In the genomic region with DNA sequence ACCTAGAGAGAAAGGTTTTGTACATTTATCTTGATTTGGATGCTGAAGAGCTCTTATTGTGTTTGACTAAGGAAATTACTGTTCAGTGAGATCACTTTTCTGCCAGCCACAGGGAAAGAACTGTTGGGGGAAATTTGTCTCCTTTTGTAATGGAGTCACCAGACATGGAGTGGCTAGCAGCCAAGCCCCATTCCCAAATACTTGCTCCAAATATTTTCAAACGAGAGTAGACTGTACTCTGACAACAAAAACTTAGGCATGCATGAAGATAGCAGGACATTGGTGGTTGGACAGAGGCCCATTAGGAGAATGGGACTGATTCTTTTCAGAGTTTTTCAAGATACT, we compare ENCODE assay signal across 12 cellular contexts. TPM values are rescaled to one million over a fixed set of nuclear protein-coding genes. Genes with fewer than 3 reads are reported as not detected.
DNase-seq lines count a peak whose midpoint lies in the region; TF ChIP-seq lines count a peak whose summit lies in the region.
"Had no signal": no experiment of that assay in that cellular context is flagged by ENCODE, and none has a peak within 500 bp of the region (broad histone marks: within the 10 kb centered on the region; RNA-seq: fewer than 3 reads in every experiment).

No MANE protein-coding gene starts in this region.

- H3K4me3 Mint-ChIP-seq in endothelial cell (ENCODE audit: unreplicated experiment) (no peak overlapping the region), H9 (no peak overlapping the region)
- H3K4me3 Mint-ChIP-seq: CD8-positive, alpha-beta memory T cell had no signal

- no peak overlapping the region for H4K8ac ChIP-seq in mesendoderm (ENCODE audit: low read depth, low read length)
- H4K8ac ChIP-seq in H9 (replicated peaks; ENCODE audit: insufficient read length, low read depth, low read length) = no peak overlapping the region

- H3K79me2 ChIP-seq in mesendoderm (ENCODE audit: control insufficient read depth, insufficient read depth, low read length) (peaks cover 21% of the 10 kb centered on the region), H9 (ENCODE audit: insufficient read depth, low read length) (peaks cover 2% of the 10 kb centered on the region; the same call in 1 of the 2 replicates)

- H3T11ph ChIP-seq in H9 (ENCODE audit: low read length) = no peak overlapping the region

- peaks cover 7% of the 10 kb centered on the region for H3K4me1 Mint-ChIP-seq in endothelial cell (ENCODE audit: unreplicated experiment)
- no peaks in the 10 kb centered on the region for H3K4me1 Mint-ChIP-seq in H9

- H2AK5ac ChIP-seq in mesendoderm (ENCODE audit: low read length) = no peak overlapping the region
- H2AK5ac ChIP-seq in H9 (ENCODE audit: insufficient read length, low read length) = no peak overlapping the region

- no peak overlapping the region for H3K14ac ChIP-seq in H9 (ENCODE audit: insufficient read depth, low read length)

- H3K79me1 ChIP-seq in mesendoderm (ENCODE audit: low read length) (peaks cover 4% of the 10 kb centered on the region), H9 (ENCODE audit: insufficient read depth, low read depth, low read length, poor library complexity, severe bottlenecking) (no peaks in the 10 kb centered on the region)

- H2BK20ac ChIP-seq in H9 (ENCODE audit: low read depth, low read length, poor library complexity, severe bottlenecking) = no peak overlapping the region

- H4K20me1 ChIP-seq in H9 (ENCODE audit: control insufficient read depth, insufficient read depth, insufficient read length) = no peaks in the 10 kb centered on the region

- no peaks in the 10 kb centered on the region for H3K9me3 ChIP-seq in H9 (ENCODE audit: control insufficient read depth, low read depth, low read length)

- H3K4me3 ChIP-seq in AG04449 (ENCODE audit: low read depth, low read length) (no peak overlapping the region), mesendoderm (ENCODE audit: low read length) (no peak overlapping the region)

- no peak overlapping the region for H3K18ac ChIP-seq in mesendoderm (ENCODE audit: low read length)
- no peak overlapping the region for H3K18ac ChIP-seq in H9 (ENCODE audit: insufficient read length, low read depth, low read length)

- no peaks in the 10 kb centered on the region for H3K23me2 ChIP-seq in H9 (ENCODE audit: insufficient read length, low read depth, low read length, poor library complexity, severe bottlenecking)

- H3K36me3 Mint-ChIP-seq in endothelial cell (ENCODE audit: low read depth, unreplicated experiment) (peaks cover 19% of the 10 kb centered on the region), H9 (ENCODE audit: insufficient read depth in 1 of 3, low read depth in 3 of 3) (peaks cover 26 to 70% (median 65%) of the 10 kb centered on the region in 3 experiments; a peak in 6 of 7 replicates)

- no peak overlapping the region for H3K9ac ChIP-seq in mesendoderm (ENCODE audit: low read length)
- no peak overlapping the region for H3K9ac ChIP-seq in H9 (ENCODE audit: extremely low read depth, insufficient read length, low read length)

- H2BK15ac ChIP-seq in mesendoderm (replicated peaks; ENCODE audit: low read depth) = no peak overlapping the region
- no peak overlapping the region for H2BK15ac ChIP-seq in H9 (ENCODE audit: low read depth, low read length)

- H3K4ac ChIP-seq in mesendoderm (ENCODE audit: low read depth, low read length) (no peak overlapping the region), H9 (ENCODE audit: low read depth, low read length) (no peak overlapping the region)

- H3K4me2 ChIP-seq in mesendoderm (ENCODE audit: low read length) (no peak overlapping the region), H9 (ENCODE audit: insufficient read depth, insufficient read length, low read length) (no peak overlapping the region)

- WGBS in mesendoderm (ENCODE audit: extremely low coverage, insufficient coverage, low lambda C conversion rate) = no CpG with 5 or more reads among the region's 1 CpG
- WGBS in H9 (ENCODE audit: extremely low coverage, insufficient read length, low lambda C conversion rate) = no CpG with 5 or more reads among the region's 1 CpG

- H3K27me3 ChIP-seq in mesendoderm (ENCODE audit: insufficient read depth, low read length, poor library complexity) (no peaks in the 10 kb centered on the region), H9 (ENCODE audit: insufficient read depth, low read length) (no peaks in the 10 kb centered on the region)

- H2BK12ac ChIP-seq in H9 (ENCODE audit: insufficient read length, low read depth, low read length) = no peak overlapping the region

- H2BK5ac ChIP-seq in mesendoderm (ENCODE audit: low read length) (no peak overlapping the region), H9 (ENCODE audit: insufficient read length, low read length) (no peak overlapping the region)

- peaks cover 2% of the 10 kb centered on the region for H3K36me3 ChIP-seq in mesendoderm (ENCODE audit: control insufficient read depth, insufficient read depth, low read length)

- H3K56ac ChIP-seq in mesendoderm (ENCODE audit: low read length) (peak overlapping the region; percentile 27), H9 (ENCODE audit: insufficient read length, low read depth, low read length) (no peak overlapping the region)

- TF ChIP-seq CTCF in AG04449 (IDR thresholded peaks at IDR 0.05; ENCODE audit: insufficient read depth, low read length, missing control alignments) (no peak), endothelial cell (IDR thresholded peaks at IDR 0.05; ENCODE audit: unreplicated experiment) (no peak), H9 (conservative IDR thresholded peaks at IDR 0.05) (no peak)

- POLR2A ChIA-PET in AG04449 (lab: Yijun Ruan, JAX) = interaction anchor here (0.6 kb wide), 2 partner anchors 12 to 134 kb away, joined by 3 read pairs; no protein-coding TSS in a partner anchor

- CTCF ChIA-PET in AG04449 (lab: Yijun Ruan, JAX) = interaction anchor here (1.3 to 3.5 kb wide), 9 partner anchors 10 to 403 kb away, joined by 3 to 24 read pairs (median 6); partner anchors contain the start of gene IPO9

- no peak overlapping the region for H4K91ac ChIP-seq in H9 (ENCODE audit: insufficient read length, low read depth, low read length)

- H4K5ac ChIP-seq in mesendoderm (ENCODE audit: low read length) = no peak overlapping the region
- no peak overlapping the region for H4K5ac ChIP-seq in H9 (ENCODE audit: insufficient read length, low read depth, low read length)

- H2AFZ ChIP-seq in H9 (ENCODE audit: low read length) = no peak overlapping the region

- H3K27me3 Mint-ChIP-seq in endothelial cell (ENCODE audit: unreplicated experiment) (no peaks in the 10 kb centered on the region), H9 (ENCODE audit: low read depth) (no peaks in the 10 kb centered on the region)
- H3K27me3 Mint-ChIP-seq: CD8-positive, alpha-beta memory T cell had no signal

- no peak overlapping the region for H3K23ac ChIP-seq in mesendoderm (ENCODE audit: low read length)
- no peak overlapping the region for H3K23ac ChIP-seq in H9 (ENCODE audit: insufficient read length, low read depth, low read length)

- H3K27ac ChIP-seq in mesendoderm (ENCODE audit: low read depth, low read length) (no peak overlapping the region), H9 (ENCODE audit: insufficient read length, low read depth, low read length) (no peak overlapping the region)

- no peak overlapping the region for H2BK120ac ChIP-seq in mesendoderm (ENCODE audit: low read depth, low read length)
- H2BK120ac ChIP-seq in H9 (ENCODE audit: low read depth, low read length, poor library complexity, severe bottlenecking) = no peak overlapping the region

- H3K4me1 ChIP-seq in mesendoderm (ENCODE audit: control insufficient read depth, low read depth, low read length) (no peaks in the 10 kb centered on the region), H9 (ENCODE audit: insufficient read depth, low read length) (no peaks in the 10 kb centered on the region)

- H3K27ac Mint-ChIP-seq in endothelial cell (ENCODE audit: unreplicated experiment) = peak overlapping the region; percentile 80
- H3K27ac Mint-ChIP-seq in H9 = no peak overlapping the region

- DNase-seq in AG04449 (ENCODE audit: low read depth, low spot score) (peak; percentile 80), NCI-H2196 (lab: John Stamatoyannopoulos, UW; ENCODE audit: unreplicated experiment) (peak; percentile 41), endothelial cell (ENCODE audit: low spot score) (no peak), mesendoderm (peak; percentile 72), cortex of kidney (lab: John Stamatoyannopoulos, UW) (no peak), H9 (no peak), NCI-H345 (lab: John Stamatoyannopoulos, UW) (no peak)
- no peak for DNase-seq in effector CD4-positive, alpha-beta T cell
- DNase-seq: activated T-cell treated with anti-CD3 and anti-CD28 coated beads, Interleukin-2, amount 50 U/mL, for 48 hours; CD8-positive, alpha-beta memory T cell; SHP77; stimulated activated CD4-positive, alpha-beta T cell treated with anti-CD3 and anti-CD28 coated beads, Interleukin-1b, Interleukin-23, amount 100 ng/mL, for 48 hours had no signal

- H3K9me3 Mint-ChIP-seq in endothelial cell (ENCODE audit: unreplicated experiment) = no peaks in the 10 kb centered on the region
- no peaks in the 10 kb centered on the region for H3K9me3 Mint-ChIP-seq in H9
- H3K9me3 Mint-ChIP-seq: CD8-positive, alpha-beta memory T cell had no signal

RNA-seq across cellular contexts. Expression of gene IPO9, which starts 21.1 kb away (rescaled TPM):
- 69.5 TPM for total RNA-seq in endothelial cell (ENCODE audit: unreplicated experiment)
- polyA plus RNA-seq in mesendoderm (2013, experiment 1 of 2) = 65.4 TPM
- polyA plus RNA-seq in mesendoderm (2013, experiment 2 of 2) = 63.3 TPM
- 104 TPM in 2 replicates for total RNA-seq in H9 (2021)

RNA-seq across cellular contexts. Expression of gene SHISA4, which starts 38.7 kb away (rescaled TPM):
- total RNA-seq in endothelial cell (ENCODE audit: unreplicated experiment) (0.85 TPM), H9 (2021) (6.3 and 8.1 TPM in 2 replicates)
- 2.5 TPM for polyA plus RNA-seq in mesendoderm (2013, experiment 1 of 2)
- polyA plus RNA-seq in mesendoderm (2013, experiment 2 of 2) = 2.7 TPM

Comparison
In these comparisons a context has a peak if more than half of its experiments do, and no peak if none do; other contexts are left out.
1. DNase-seq: peak in AG04449 (single experiment), NCI-H2196 (single experiment) and mesendoderm (single experiment); none in endothelial cell (single experiment), effector CD4-positive, alpha-beta T cell (single experiment), cortex of kidney (single experiment), H9 (single experiment) and NCI-H345 (single experiment).